Comparison of ENCODE assay signal across 9 cellular contexts in genomic region chr6:132190097-132190814, GRCh38.
DNase-seq lines count a peak whose midpoint lies in the region; ATAC-seq and TF ChIP-seq lines count a peak whose summit lies in the region.
"Had no signal": no experiment of that assay in that cellular context is flagged by ENCODE, and none has a peak within 500 bp of the region (broad histone marks: within the 10 kb centered on the region; RNA-seq: fewer than 3 reads in every experiment).

No MANE protein-coding gene starts in this region.

- H3K9me3 Mint-ChIP-seq in GM23338 = peaks cover under 1% of the 10 kb centered on the region; the same call in 1 of the 3 replicates

- H3K4me3 ChIP-seq in BJ (ENCODE audit: low read depth, low read length) (no peak overlapping the region), GM23338 (no peak overlapping the region), OCI-LY7 (ENCODE audit: low read depth, low read length, poor library complexity, severe bottlenecking) (no peak overlapping the region), foreskin fibroblast (ENCODE audit: low read depth in 1 of 2, low read length in 2 of 2) (no peak overlapping the region), BE2C (ENCODE audit: low read depth, low read length) (no peak overlapping the region)

- H3K27ac Mint-ChIP-seq in GM23338 = peak overlapping the region; percentile 63; the same call in 1 of the 2 replicates
- H3K27ac Mint-ChIP-seq: type B pancreatic cell had no signal

- H3K4me2 ChIP-seq in GM23338 (no peak overlapping the region), OCI-LY7 (ENCODE audit: low read length) (no peak overlapping the region)

- H3K27ac ChIP-seq in GM23338 (ENCODE audit: low read depth) = no peak overlapping the region
- H3K27ac ChIP-seq in OCI-LY7 (ENCODE audit: low read depth, low read length, poor library complexity, severe bottlenecking) = no peak overlapping the region

- H3K36me3 ChIP-seq in BJ (ENCODE audit: control insufficient read depth, insufficient read depth, low read length) (no peaks in the 10 kb centered on the region), GM23338 (ENCODE audit: insufficient read depth) (no peaks in the 10 kb centered on the region), OCI-LY7 (ENCODE audit: insufficient read depth, low read length) (no peaks in the 10 kb centered on the region), BE2C (no peaks in the 10 kb centered on the region)

- H3K79me2 ChIP-seq in GM23338 (replicated peaks; ENCODE audit: insufficient read depth) (no peaks in the 10 kb centered on the region), OCI-LY7 (ENCODE audit: insufficient read depth, low read depth, low read length) (no peaks in the 10 kb centered on the region)

- no peaks in the 10 kb centered on the region for H3K27me3 ChIP-seq in BJ (ENCODE audit: control insufficient read depth, insufficient read depth, low read length)
- no peaks in the 10 kb centered on the region for H3K27me3 ChIP-seq in GM23338 (ENCODE audit: insufficient read depth)
- no peaks in the 10 kb centered on the region for H3K27me3 ChIP-seq in BE2C

- H2AFZ ChIP-seq in GM23338 (no peak overlapping the region), OCI-LY7 (ENCODE audit: low read length) (peak overlapping the region; percentile 49; the same call in 1 of the 2 replicates)

- no peak overlapping the region for H3K4me3 Mint-ChIP-seq in GM23338
- H3K4me3 Mint-ChIP-seq: type B pancreatic cell had no signal

- H3F3A ChIP-seq in GM23338 (replicated peaks; ENCODE audit: low read depth) = no peaks in the 10 kb centered on the region

- POLR2A ChIA-PET in BJ (lab: Charles Lee) = no interaction called here
- POLR2A ChIA-PET in OCI-LY7 (lab: Charles Lee) = no interaction called here

- H3K9me2 ChIP-seq in GM23338 (ENCODE audit: insufficient read depth) (no peaks in the 10 kb centered on the region), OCI-LY7 (ENCODE audit: insufficient read depth, low read length) (no peaks in the 10 kb centered on the region)

- H3K27me3 Mint-ChIP-seq in GM23338 (ENCODE audit: insufficient read depth, low read depth, poor library complexity) = no peaks in the 10 kb centered on the region
- H3K27me3 Mint-ChIP-seq: type B pancreatic cell had no signal

- DNase-seq in BJ (ENCODE audit: low read depth) (peak; percentile 89), GM23338 (ENCODE audit: low spot score) (no peak), OCI-LY7 (ENCODE audit: low spot score) (no peak), foreskin fibroblast (peak; percentile 48 to 72), iPS-NIHi11 (ENCODE audit: low spot score) (no peak), dedifferentiated amniotic fluid mesenchymal stem cell (ENCODE audit: extremely low spot score) (no peak), BE2C (no peak)
- no peak for DNase-seq in central memory CD4-positive, alpha-beta T cell

- H3K36me3 Mint-ChIP-seq in GM23338 (ENCODE audit: low read depth) = no peaks in the 10 kb centered on the region
- H3K36me3 Mint-ChIP-seq: type B pancreatic cell had no signal

- H3K4me1 ChIP-seq in GM23338 (ENCODE audit: insufficient read depth) (no peaks in the 10 kb centered on the region), OCI-LY7 (ENCODE audit: insufficient read depth, low read length, poor library complexity, severe bottlenecking) (no peaks in the 10 kb centered on the region), BE2C (no peaks in the 10 kb centered on the region)

- H3K4me1 Mint-ChIP-seq in GM23338 = peaks cover 5% of the 10 kb centered on the region; the same call in 2 of the 3 replicates

- H4K20me1 ChIP-seq in GM23338 (replicated peaks; ENCODE audit: insufficient read depth) = no peaks in the 10 kb centered on the region
- no peaks in the 10 kb centered on the region for H4K20me1 ChIP-seq in OCI-LY7 (ENCODE audit: insufficient read depth, low read length)

- no peak for ATAC-seq in GM23338

- CTCF ChIA-PET in BJ (lab: Yijun Ruan, JAX) (no interaction called here), OCI-LY7 (lab: Charles Lee; ENCODE audit: unreplicated experiment) (no interaction called here)

- no peak for TF ChIP-seq CTCF in BJ (IDR thresholded peaks at IDR 0.05; ENCODE audit: insufficient read depth, low read depth, low read length)
- no peak for TF ChIP-seq CTCF in GM23338 (conservative IDR thresholded peaks at IDR 0.05; ENCODE audit: low read depth in 2 of 2)
- TF ChIP-seq CTCF in OCI-LY7 (conservative IDR thresholded peaks at IDR 0.05; ENCODE audit: low read length) = no peak
- no peak for TF ChIP-seq CTCF in foreskin fibroblast (IDR thresholded peaks at IDR 0.05; ENCODE audit: low read depth, low read length)
- TF ChIP-seq CTCF in BE2C (IDR thresholded peaks at IDR 0.05; ENCODE audit: low read depth, low read length) = no peak

- H3K9me3 ChIP-seq in OCI-LY7 (ENCODE audit: low read length) (no peaks in the 10 kb centered on the region), BE2C (no peaks in the 10 kb centered on the region)

- intact Hi-C loops in OCI-LY7 (cut with micrococcal nuclease; ENCODE audit: unreplicated experiment) = no loop called here

- no TSS peak for BruUV-seq in OCI-LY7 (replicated peaks; lab: Mats Ljungman, UMichigan)

TF ChIP-seq in GM23338, 12 proteins besides CTCF, POLR2A, EP300 and RAD21:
- TF ChIP-seq ETS1 (IDR thresholded peaks at IDR 0.05) = no peak
- no peak for TF ChIP-seq ZNF331 (CRISPR knock-in tag; IDR thresholded peaks at IDR 0.05; ENCODE audit: low read depth)
- TF ChIP-seq POLR2AphosphoS5 (IDR thresholded peaks at IDR 0.05; ENCODE audit: low read depth) = no peak
- TF ChIP-seq NANOG (IDR thresholded peaks at IDR 0.05; ENCODE audit: borderline replicate concordance) = no peak
- TF ChIP-seq STAT1 (IDR thresholded peaks at IDR 0.05; ENCODE audit: unreplicated experiment) = no peak
- no peak for TF ChIP-seq ZNF114 (CRISPR knock-in tag; IDR thresholded peaks at IDR 0.05)
- TF ChIP-seq CREB1 (CRISPR knock-in tag; IDR thresholded peaks at IDR 0.05; ENCODE audit: low read depth) = no peak
- no peak for TF ChIP-seq JUNB (IDR thresholded peaks at IDR 0.05; ENCODE audit: unreplicated experiment)
- TF ChIP-seq EZH2phosphoT487 (IDR thresholded peaks at IDR 0.05; ENCODE audit: unreplicated experiment) = no peak

Comparison
In these comparisons a context has a peak if more than half of its experiments do, and no peak if none do; other contexts are left out.
1. DNase-seq: peak in BJ (single experiment) and foreskin fibroblast (2 of 2); none in GM23338 (single experiment), OCI-LY7 (single experiment), iPS-NIHi11 (single experiment), central memory CD4-positive, alpha-beta T cell (single experiment), dedifferentiated amniotic fluid mesenchymal stem cell (single experiment) and BE2C (single experiment).